In the genomic region with DNA sequence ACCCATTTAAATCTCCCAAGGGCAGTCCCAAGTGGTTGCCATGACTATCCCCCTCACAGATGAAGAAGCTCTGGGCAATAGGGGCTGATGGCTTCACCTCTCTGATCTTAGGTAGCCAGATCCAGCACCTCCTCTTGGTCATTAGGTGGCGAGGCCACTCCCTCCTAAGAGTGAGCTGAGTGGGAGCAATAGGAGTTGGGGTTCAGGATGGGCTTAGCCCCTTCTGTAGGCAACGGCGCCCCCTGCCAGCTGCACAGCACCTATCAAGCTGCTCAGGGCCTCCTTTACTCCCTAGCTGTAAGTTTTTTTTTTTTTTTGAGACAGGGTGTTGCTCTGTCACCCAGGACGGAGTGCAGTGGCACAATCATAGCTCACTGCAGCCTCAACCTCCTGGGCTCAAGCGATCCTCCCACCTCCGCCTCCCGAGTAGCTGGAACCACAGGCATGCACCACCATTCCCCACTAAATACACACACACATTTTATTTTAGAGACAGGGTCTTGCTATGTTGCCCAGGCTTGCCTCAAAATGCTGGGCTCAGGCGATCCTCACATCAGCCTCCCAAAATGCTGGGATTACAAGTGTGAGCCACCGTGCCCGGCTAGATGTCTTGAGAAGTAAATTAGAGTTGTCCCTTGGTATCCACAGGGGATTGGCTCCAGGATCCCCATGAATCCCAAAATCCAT, we compare ENCODE assay signal across 8 cellular contexts. TPM values are rescaled to one million over a fixed set of nuclear protein-coding genes. Genes with fewer than 3 reads are reported as not detected.
DNase-seq lines count a peak whose midpoint lies in the region; ATAC-seq and TF ChIP-seq lines count a peak whose summit lies in the region.

No MANE protein-coding gene starts in this region.

- peaks cover 10% of the 10 kb centered on the region for H3K27me3 Mint-ChIP-seq in activated T-cell treated with anti-CD3 and anti-CD28 coated beads, Interleukin-2, amount 50 U/mL, for 72 hours (ENCODE audit: low read depth)

- H3K27me3 ChIP-seq in kidney epithelial cell (ENCODE audit: control insufficient read depth, insufficient read depth, low read length): no peaks in the 10 kb centered on the region

- TF ChIP-seq CTCF in kidney epithelial cell (IDR thresholded peaks at IDR 0.05; ENCODE audit: insufficient read depth, low read length, poor library complexity, severe bottlenecking): peak; percentile 66

- no peak overlapping the region for H3K4me3 ChIP-seq in kidney epithelial cell (ENCODE audit: low read depth, low read length)

- no peak overlapping the region for H3K4me3 Mint-ChIP-seq in activated T-cell treated with anti-CD3 and anti-CD28 coated beads, Interleukin-2, amount 50 U/mL, for 72 hours

- peak; percentile 19 to 24 for ATAC-seq in activated T-cell treated with anti-CD3 and anti-CD28 coated beads, Interleukin-2, amount 50 U/mL, for 72 hours (replicated peaks in 1 of 2)
- ATAC-seq in GM21529 (IDR thresholded peaks at IDR 0.05; ENCODE audit: unreplicated experiment) (no peak), GM19328 (IDR thresholded peaks at IDR 0.05; ENCODE audit: unreplicated experiment) (no peak)

- DNase-seq in COLO668 (lab: John Stamatoyannopoulos, UW; ENCODE audit: unreplicated experiment): peak; percentile 28
- DNase-seq in HT-29 (ENCODE audit: low spot score): peak; percentile 51
- peak; percentile 62 to 65 for DNase-seq in activated T-cell treated with anti-CD3 and anti-CD28 coated beads, Interleukin-2, amount 50 U/mL, for 72 hours
- no peak for DNase-seq in kidney epithelial cell (ENCODE audit: low read depth)
- no peak for DNase-seq in inferior parietal cortex (ENCODE audit: extremely low spot score)
- no peak for DNase-seq in NCI-H1436 treated with DMSO at 0.1 percent for 48 hours (lab: John Stamatoyannopoulos, UW)

- no peaks in the 10 kb centered on the region for H3K36me3 ChIP-seq in kidney epithelial cell (ENCODE audit: control insufficient read depth, insufficient read depth, low read length)

- H3K36me3 Mint-ChIP-seq in activated T-cell treated with anti-CD3 and anti-CD28 coated beads, Interleukin-2, amount 50 U/mL, for 72 hours (ENCODE audit: insufficient read depth in 2 of 2): peaks cover 4 to 13% of the 10 kb centered on the region in 2 donors

- no peaks in the 10 kb centered on the region for H3K9me3 Mint-ChIP-seq in activated T-cell treated with anti-CD3 and anti-CD28 coated beads, Interleukin-2, amount 50 U/mL, for 72 hours

- H3K4me1 Mint-ChIP-seq in activated T-cell treated with anti-CD3 and anti-CD28 coated beads, Interleukin-2, amount 50 U/mL, for 72 hours (ENCODE audit: low read depth): peaks cover 44% of the 10 kb centered on the region

- H3K27ac Mint-ChIP-seq in activated T-cell treated with anti-CD3 and anti-CD28 coated beads, Interleukin-2, amount 50 U/mL, for 72 hours: no peak overlapping the region

RNA-seq across cellular contexts. Expression of a gene that starts 3.5 kb away (rescaled TPM):
- 0.08 and 1.7 TPM in 2 replicates for total RNA-seq in HT-29 (2014; rRNA removed; shearing (Covaris generic))
- total RNA-seq in activated T-cell treated with anti-CD3 and anti-CD28 coated beads, Interleukin-2, amount 50 U/mL, for 72 hours: 1 to 10 TPM; 1.6 to 3.1 TPM
- 32.9 and 36.8 TPM in 2 replicates for total RNA-seq in kidney epithelial cell

RNA-seq across cellular contexts. Expression of a gene that starts 5.4 kb away (rescaled TPM):
- total RNA-seq in HT-29 (2014; rRNA removed; shearing (Covaris generic)): 242 and 281 TPM in 2 replicates
- total RNA-seq in activated T-cell treated with anti-CD3 and anti-CD28 coated beads, Interleukin-2, amount 50 U/mL, for 72 hours: 100 to 1,000 TPM; 145 to 167 TPM
- 156 and 164 TPM in 2 replicates for total RNA-seq in kidney epithelial cell

RNA-seq across cellular contexts. Expression of a gene that starts 6.5 kb away (rescaled TPM):
- 47.6 and 54.3 TPM in 2 replicates for total RNA-seq in HT-29 (2014; rRNA removed; shearing (Covaris generic))
- total RNA-seq in activated T-cell treated with anti-CD3 and anti-CD28 coated beads, Interleukin-2, amount 50 U/mL, for 72 hours: 10 to 100 TPM; 28.7 to 33.3 TPM
- 44.4 and 48.0 TPM in 2 replicates for total RNA-seq in kidney epithelial cell

RNA-seq across cellular contexts. Expression of a gene that starts 10.2 kb away (rescaled TPM):
- total RNA-seq in HT-29 (2014; rRNA removed; shearing (Covaris generic)): not detected in 2 replicates
- not detected for total RNA-seq in activated T-cell treated with anti-CD3 and anti-CD28 coated beads, Interleukin-2, amount 50 U/mL, for 72 hours
- 0.33 and 5.0 TPM in 2 replicates for total RNA-seq in kidney epithelial cell

RNA-seq across cellular contexts. Expression of a gene that starts 32.2 kb away (rescaled TPM):
- total RNA-seq in HT-29 (2014; rRNA removed; shearing (Covaris generic)): 1.3 and 3.4 TPM in 2 replicates
- 10 to 100 TPM in 1 of 2 donors, 1 to 10 TPM in 1; 6.9 to 11.5 TPM for total RNA-seq in activated T-cell treated with anti-CD3 and anti-CD28 coated beads, Interleukin-2, amount 50 U/mL, for 72 hours
- total RNA-seq in kidney epithelial cell: 0.07 TPM in 1 of 2 replicates, not detected in the other

Comparison
In these comparisons a context has a peak if more than half of its experiments do, and no peak if none do; other contexts are left out.
1. DNase-seq: peak in COLO668 (single experiment), HT-29 (single experiment) and activated T-cell treated with anti-CD3 and anti-CD28 coated beads, Interleukin-2, amount 50 U/mL, for 72 hours (2 of 2); none in kidney epithelial cell (single experiment), inferior parietal cortex (single experiment) and NCI-H1436 treated with DMSO at 0.1 percent for 48 hours (single experiment).
2. ATAC-seq: peak in activated T-cell treated with anti-CD3 and anti-CD28 coated beads, Interleukin-2, amount 50 U/mL, for 72 hours (2 of 2); none in GM21529 (single experiment) and GM19328 (single experiment).